21 cellular contexts compared by ENCODE assay signal in genomic region chr2:28345619-28346018, GRCh38. TPM values are rescaled to one million over a fixed set of nuclear protein-coding genes. Genes with fewer than 3 reads are reported as not detected.
DNase-seq lines count a peak whose midpoint lies in the region; ATAC-seq and TF ChIP-seq lines count a peak whose summit lies in the region.
"Had no signal": no experiment of that assay in that cellular context is flagged by ENCODE, and none has a peak within 500 bp of the region (broad histone marks: within the 10 kb centered on the region; RNA-seq: fewer than 3 reads in every experiment).

No MANE protein-coding gene starts in this region.

- H3K4me1 ChIP-seq in osteoblast (ENCODE audit: insufficient read depth, low read length): peaks cover 17% of the 10 kb centered on the region
- H3K4me1 ChIP-seq: foreskin keratinocyte had no signal

- H3K9me3 Mint-ChIP-seq in central memory CD8-positive, alpha-beta T cell: no peaks in the 10 kb centered on the region
- H3K9me3 Mint-ChIP-seq: activated CD4-positive, alpha-beta T cell treated with anti-CD3 and anti-CD28 coated beads, Interleukin-2, amount 10 ng/mL, durations not matched to agents 24 days and 14 days; mesothelial cell of epicardium had no signal

- H3K27ac ChIP-seq in osteoblast (ENCODE audit: low read depth, low read length): no peak overlapping the region
- H3K27ac ChIP-seq: 22Rv1, foreskin keratinocyte had no signal

- H3K36me3 Mint-ChIP-seq in central memory CD8-positive, alpha-beta T cell (ENCODE audit: insufficient read depth): peaks cover 2% of the 10 kb centered on the region
- H3K36me3 Mint-ChIP-seq: mesothelial cell of epicardium had no signal

- H2AFZ ChIP-seq in osteoblast (ENCODE audit: low read length): no peak overlapping the region

- peak; percentile 21 for DNase-seq in DMS 273 (lab: John Stamatoyannopoulos, UW; ENCODE audit: unreplicated experiment)
- no peak for DNase-seq in DMS 273 treated with DMSO at 0.1 percent for 48 hours (lab: John Stamatoyannopoulos, UW)
- DNase-seq in NCI-H524 (lab: John Stamatoyannopoulos, UW): peak; percentile 94 to 98
- no peak for DNase-seq in central memory CD8-positive, alpha-beta T cell (ENCODE audit: low spot score in 2 of 2)
- DNase-seq in osteoblast (ENCODE audit: insufficient read length, low spot score, missing footprints): peak; percentile 50
- no peak for DNase-seq in NCI-H748 (lab: John Stamatoyannopoulos, UW; ENCODE audit: unreplicated experiment)
- DNase-seq in iPS-NIHi7 (ENCODE audit: extremely low spot score): no peak
- DNase-seq in activated T-cell treated with anti-CD3 and anti-CD28 coated beads, Interleukin-2, amount 50 U/mL, for 48 hours: no peak
- DNase-seq: activated CD4-positive, alpha-beta T cell treated with anti-CD3 and anti-CD28 coated beads, Interleukin-2, amount 10 ng/mL, durations not matched to agents 24 days and 14 days; activated naive CD4-positive, alpha-beta T cell treated with Interleukin-2 at 50 U/mL for 16 hours; erythroblast; foreskin keratinocyte; Kasumi-1; kidney glomerular epithelial cell; NCI-H1048; NCI-H2107; T-helper 1 cell had no signal

- peak overlapping the region; percentile 35 for H3K27ac Mint-ChIP-seq in central memory CD8-positive, alpha-beta T cell (ENCODE audit: low read depth)
- H3K27ac Mint-ChIP-seq: activated CD4-positive, alpha-beta T cell treated with anti-CD3 and anti-CD28 coated beads, Interleukin-2, amount 10 ng/mL, durations not matched to agents 24 days and 14 days; mesothelial cell of epicardium had no signal

- ATAC-seq in central memory CD8-positive, alpha-beta T cell (replicated peaks; ENCODE audit: extremely low read depth, poor library complexity, severe bottlenecking): no peak
- ATAC-seq: foreskin keratinocyte, HCT116, Right ventricle myocardium inferior had no signal

- no peaks in the 10 kb centered on the region for H3K79me2 ChIP-seq in osteoblast (ENCODE audit: insufficient read depth, low read length)

- H3K4me3 Mint-ChIP-seq in central memory CD8-positive, alpha-beta T cell: no peak overlapping the region
- H3K4me3 Mint-ChIP-seq: activated CD4-positive, alpha-beta T cell treated with anti-CD3 and anti-CD28 coated beads, Interleukin-2, amount 10 ng/mL, durations not matched to agents 24 days and 14 days; mesothelial cell of epicardium had no signal

- H3K4me3 ChIP-seq in osteoblast (ENCODE audit: insufficient read depth, low read length): no peak overlapping the region

- H3K4me2 ChIP-seq in osteoblast (ENCODE audit: insufficient read depth, low read length): no peak overlapping the region

- no peaks in the 10 kb centered on the region for H3K27me3 ChIP-seq in osteoblast (ENCODE audit: insufficient read depth, low read length)
- H3K27me3 ChIP-seq: foreskin keratinocyte had no signal

- no peaks in the 10 kb centered on the region for H3K27me3 Mint-ChIP-seq in central memory CD8-positive, alpha-beta T cell
- H3K27me3 Mint-ChIP-seq: activated CD4-positive, alpha-beta T cell treated with anti-CD3 and anti-CD28 coated beads, Interleukin-2, amount 10 ng/mL, durations not matched to agents 24 days and 14 days had no signal

- H3K4me1 Mint-ChIP-seq in central memory CD8-positive, alpha-beta T cell: peaks cover 31% of the 10 kb centered on the region

- H3K9me3 ChIP-seq in osteoblast (ENCODE audit: low read depth, low read length): no peaks in the 10 kb centered on the region

- no peak for TF ChIP-seq CTCF in osteoblast (IDR thresholded peaks at IDR 0.05; ENCODE audit: extremely low read depth, low read depth, low read length)

- H3K36me3 ChIP-seq in osteoblast (ENCODE audit: insufficient read depth, low read length): no peaks in the 10 kb centered on the region

- H4K20me1 ChIP-seq in osteoblast (ENCODE audit: insufficient read depth, low read length): no peaks in the 10 kb centered on the region

RNA-seq across cellular contexts. Expression of gene FOSL2, which starts 47.0 kb away (rescaled TPM):
- total RNA-seq in osteoblast: 64.5 and 86.9 TPM in 2 replicates

Comparison
In these comparisons a context has a peak if more than half of its experiments do, and no peak if none do; other contexts are left out.
1. DNase-seq: peak in DMS 273 (single experiment), NCI-H524 (2 of 2) and osteoblast (single experiment); none in DMS 273 treated with DMSO at 0.1 percent for 48 hours (single experiment), central memory CD8-positive, alpha-beta T cell (0 of 2), NCI-H748 (single experiment), iPS-NIHi7 (single experiment) and activated T-cell treated with anti-CD3 and anti-CD28 coated beads, Interleukin-2, amount 50 U/mL, for 48 hours (0 of 2).